Comparison of ENCODE assay signal across 8 cellular contexts in the genomic region with DNA sequence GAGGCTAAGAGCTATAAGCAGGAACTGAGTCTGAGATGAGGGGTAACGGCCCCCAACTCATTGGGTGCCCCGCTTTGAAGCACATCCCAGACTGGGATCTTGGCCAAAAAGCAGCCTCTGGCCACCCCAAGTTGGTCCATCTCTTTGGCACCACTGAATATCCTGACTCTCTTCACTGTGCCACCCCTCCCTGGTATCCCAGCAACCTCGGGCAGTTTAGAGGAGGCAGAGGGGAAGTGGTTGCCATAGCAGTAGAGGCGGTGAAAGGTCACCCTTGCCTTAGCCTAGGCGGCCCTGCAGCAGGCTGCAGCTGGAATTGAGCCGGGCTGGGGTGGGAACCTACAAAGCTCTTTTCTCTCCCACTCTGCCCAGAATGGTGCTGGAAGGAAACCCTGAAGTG. TPM values are rescaled to one million over a fixed set of nuclear protein-coding genes. Genes with fewer than 3 reads are reported as not detected.
DNase-seq lines count a peak whose midpoint lies in the region; ATAC-seq, FAIRE-seq and TF ChIP-seq lines count a peak whose summit lies in the region.

No MANE protein-coding gene starts in this region.

- H4K20me1 ChIP-seq in neural cell (ENCODE audit: insufficient read depth): no peaks in the 10 kb centered on the region

- H3K9me3 ChIP-seq in heart right ventricle (peaks cover 0 to 7% (median 0%) of the 10 kb centered on the region in 11 donors), right atrium auricular region (no peaks in the 10 kb centered on the region), neural cell (ENCODE audit: low read length) (no peaks in the 10 kb centered on the region)

- H3K4me1 ChIP-seq in heart right ventricle (peaks cover 0 to 30% (median 18%) of the 10 kb centered on the region in 9 donors), right atrium auricular region (peaks cover 0 to 23% of the 10 kb centered on the region in 2 donors)

- DNase-seq in heart right ventricle: no peak
- DNase-seq in right atrium auricular region (ENCODE audit: low spot score): no peak
- DNase-seq in RCC 7860 (ENCODE audit: low spot score): peak; percentile 13
- peak; percentile 79 for DNase-seq in ecto neural progenitor cell (ENCODE audit: low spot score)
- no peak for DNase-seq in AG08395 (ENCODE audit: low spot score)
- DNase-seq in activated CD4-positive, alpha-beta T cell treated with anti-CD3 and anti-CD28 coated beads for 4 hours: no peak

- H3K4me3 ChIP-seq in heart right ventricle (peak overlapping the region in 9 of 10 donors; percentile 57 to 97 (median 71)), right atrium auricular region (peak overlapping the region in 1 of 2 donors; percentile 76), neural cell (ENCODE audit: low read length) (peak overlapping the region; percentile 96)

- no peaks in the 10 kb centered on the region for H3F3A ChIP-seq in neural cell (ENCODE audit: insufficient read depth, low read length, poor library complexity, severe bottlenecking)

- H2AFZ ChIP-seq in neural cell (ENCODE audit: low read depth, low read length): peak overlapping the region; percentile 40

- no peaks in the 10 kb centered on the region for H3K79me2 ChIP-seq in neural cell (replicated peaks; ENCODE audit: insufficient read depth, low read length)

- no peaks in the 10 kb centered on the region for H3K9me2 ChIP-seq in neural cell (ENCODE audit: insufficient read depth, low read length)

- H3K27ac ChIP-seq in heart right ventricle: peak overlapping the region in 2 of 10 donors; percentile 30 to 48
- peak overlapping the region in 1 of 2 donors; percentile 59 for H3K27ac ChIP-seq in right atrium auricular region
- peak overlapping the region; percentile 58 for H3K27ac ChIP-seq in neural cell (ENCODE audit: low read length)

- TF ChIP-seq CTCF in heart right ventricle (IDR thresholded peaks at IDR 0.05) (no peak), right atrium auricular region (IDR thresholded peaks at IDR 0.05) (no peak), neural cell (IDR thresholded peaks at IDR 0.05; ENCODE audit: poor library complexity, severe bottlenecking) (no peak)

- H3K4me2 ChIP-seq in neural cell (ENCODE audit: low read length): peak overlapping the region; percentile 99

- no peak for TF ChIP-seq EP300 in neural cell (conservative IDR thresholded peaks at IDR 0.05; ENCODE audit: poor library complexity, severe bottlenecking)

- no peak for TF ChIP-seq RAD21 in neural cell (conservative IDR thresholded peaks at IDR 0.05)

- peak in 1 of 8 donors; percentile 29 for ATAC-seq in heart right ventricle
- ATAC-seq in GM18502 (IDR thresholded peaks at IDR 0.05; ENCODE audit: poor library complexity, unreplicated experiment): no peak

- 62% methylated on average over 6 of the region's 6 CpGs for WGBS in heart right ventricle, 2 donors

- H3K36me3 ChIP-seq in heart right ventricle (peaks cover 0 to 28% (median 1%) of the 10 kb centered on the region in 9 donors), right atrium auricular region (peaks cover 8% of the 10 kb centered on the region), neural cell (ENCODE audit: insufficient read depth, low read length) (no peaks in the 10 kb centered on the region)

- H3K27me3 ChIP-seq in heart right ventricle (no peaks in the 10 kb centered on the region), right atrium auricular region (no peaks in the 10 kb centered on the region), neural cell (ENCODE audit: insufficient read depth, low read depth, low read length) (no peaks in the 10 kb centered on the region)

- peak overlapping the region; percentile 91 for H3K9ac ChIP-seq in neural cell (ENCODE audit: low read length)

- intact Hi-C loops in heart right ventricle (cut with DNase I): no loop called here

- no peak for FAIRE-seq in RCC 7860 (lab: Jason Lieb, UNC)

TF ChIP-seq in neural cell, 6 proteins besides CTCF, POLR2A, EP300 and RAD21:
- TF ChIP-seq TAF1 (IDR thresholded peaks at IDR 0.05; ENCODE audit: low read depth) (no peak), EZH2 (IDR thresholded peaks at IDR 0.05; ENCODE audit: borderline replicate concordance, insufficient read depth, low read length, poor library complexity, severe bottlenecking) (no peak), MXI1 (conservative IDR thresholded peaks at IDR 0.05; ENCODE audit: poor library complexity, severe bottlenecking) (no peak), SMC3 (conservative IDR thresholded peaks at IDR 0.05; ENCODE audit: poor library complexity) (no peak), POLR2AphosphoS5 (IDR thresholded peaks at IDR 0.05) (no peak)
- TF ChIP-seq, protein P1, sequence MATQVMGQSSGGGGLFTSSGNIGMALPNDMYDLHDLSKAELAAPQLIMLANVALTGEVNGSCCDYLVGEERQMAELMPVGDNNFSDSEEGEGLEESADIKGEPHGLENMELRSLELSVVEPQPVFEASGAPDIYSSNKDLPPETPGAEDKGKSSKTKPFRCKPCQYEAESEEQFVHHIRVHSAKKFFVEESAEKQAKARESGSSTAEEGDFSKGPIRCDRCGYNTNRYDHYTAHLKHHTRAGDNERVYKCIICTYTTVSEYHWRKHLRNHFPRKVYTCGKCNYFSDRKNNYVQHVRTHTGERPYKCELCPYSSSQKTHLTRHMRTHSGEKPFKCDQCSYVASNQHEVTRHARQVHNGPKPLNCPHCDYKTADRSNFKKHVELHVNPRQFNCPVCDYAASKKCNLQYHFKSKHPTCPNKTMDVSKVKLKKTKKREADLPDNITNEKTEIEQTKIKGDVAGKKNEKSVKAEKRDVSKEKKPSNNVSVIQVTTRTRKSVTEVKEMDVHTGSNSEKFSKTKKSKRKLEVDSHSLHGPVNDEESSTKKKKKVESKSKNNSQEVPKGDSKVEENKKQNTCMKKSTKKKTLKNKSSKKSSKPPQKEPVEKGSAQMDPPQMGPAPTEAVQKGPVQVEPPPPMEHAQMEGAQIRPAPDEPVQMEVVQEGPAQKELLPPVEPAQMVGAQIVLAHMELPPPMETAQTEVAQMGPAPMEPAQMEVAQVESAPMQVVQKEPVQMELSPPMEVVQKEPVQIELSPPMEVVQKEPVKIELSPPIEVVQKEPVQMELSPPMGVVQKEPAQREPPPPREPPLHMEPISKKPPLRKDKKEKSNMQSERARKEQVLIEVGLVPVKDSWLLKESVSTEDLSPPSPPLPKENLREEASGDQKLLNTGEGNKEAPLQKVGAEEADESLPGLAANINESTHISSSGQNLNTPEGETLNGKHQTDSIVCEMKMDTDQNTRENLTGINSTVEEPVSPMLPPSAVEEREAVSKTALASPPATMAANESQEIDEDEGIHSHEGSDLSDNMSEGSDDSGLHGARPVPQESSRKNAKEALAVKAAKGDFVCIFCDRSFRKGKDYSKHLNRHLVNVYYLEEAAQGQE (IDR thresholded peaks at IDR 0.05; ENCODE audit: borderline replicate concordance): no peak

RNA-seq across cellular contexts. Expression of a gene that starts 1.1 kb away (rescaled TPM):
- total RNA-seq in heart right ventricle: 10 to 100 TPM in 1 of 10 donors, 1 to 10 TPM in 9; 5.3 to 10.9 (median 6.5) TPM
- 1 to 10 TPM; 3.5 to 7.2 TPM for polyA plus RNA-seq in heart right ventricle
- total RNA-seq in right atrium auricular region: 10 to 100 TPM; 12.7 to 20.7 TPM
- 13.3 and 16.2 TPM in 2 replicates for polyA plus RNA-seq in neural cell
- polyA minus RNA-seq in neural cell: 21.4 and 26.3 TPM in 2 replicates

RNA-seq across cellular contexts. Expression of a gene that starts 12.5 kb away (rescaled TPM):
- total RNA-seq in heart right ventricle: 10 to 100 TPM in 8 of 10 donors, 1 to 10 TPM in 2; 8.8 to 25.2 (median 14.7) TPM
- 10 to 100 TPM in 1 of 2 donors, 1 to 10 TPM in 1; 6.2 to 28.9 TPM for polyA plus RNA-seq in heart right ventricle
- total RNA-seq in right atrium auricular region: 10 to 100 TPM in 1 of 2 donors, 1 to 10 TPM in 1; 8.2 to 11.1 TPM
- polyA plus RNA-seq in neural cell: 56.2 and 71.7 TPM in 2 replicates
- 49.9 and 80.8 TPM in 2 replicates for polyA minus RNA-seq in neural cell

RNA-seq across cellular contexts. Expression of a gene that starts 29.1 kb away (rescaled TPM):
- 10 to 100 TPM; 37.2 to 57.2 (median 48.2) TPM for total RNA-seq in heart right ventricle
- 10 to 100 TPM; 33.3 to 51.0 TPM for polyA plus RNA-seq in heart right ventricle
- 10 to 100 TPM; 33.1 to 54.4 TPM for total RNA-seq in right atrium auricular region
- polyA plus RNA-seq in neural cell: 50.9 and 54.3 TPM in 2 replicates
- 13.1 and 15.2 TPM in 2 replicates for polyA minus RNA-seq in neural cell

RNA-seq across cellular contexts. Expression of a gene that starts 42.7 kb away (rescaled TPM):
- total RNA-seq in heart right ventricle (10 to 100 TPM; 14.5 to 23.9 (median 18.1) TPM), right atrium auricular region (10 to 100 TPM; 37.0 to 38.7 TPM)
- polyA plus RNA-seq in heart right ventricle (10 to 100 TPM in 1 of 2 donors, 1 to 10 TPM in 1; 9.6 to 14.7 TPM), neural cell (55.1 and 69.5 TPM in 2 replicates)
- polyA minus RNA-seq in neural cell: 69.6 and 84.2 TPM in 2 replicates

RNA-seq across cellular contexts. Expression of a gene that starts 46.9 kb away (rescaled TPM):
- total RNA-seq in heart right ventricle (not detected), right atrium auricular region (under 1 TPM in 1 of 2 donors, not detected in 1; 0.19 TPM)
- polyA plus RNA-seq in heart right ventricle (under 1 TPM in 1 of 2 donors, not detected in 1; 0.04 TPM), neural cell (6.7 and 10.6 TPM in 2 replicates)
- polyA minus RNA-seq in neural cell: 13.4 and 21.9 TPM in 2 replicates

Comparison
In these comparisons a context has a peak if more than half of its experiments do, and no peak if none do; other contexts are left out.
1. DNase-seq: peak in RCC 7860 (single experiment) and ecto neural progenitor cell (single experiment); none in heart right ventricle (0 of 2), right atrium auricular region (single experiment), AG08395 (single experiment) and activated CD4-positive, alpha-beta T cell treated with anti-CD3 and anti-CD28 coated beads for 4 hours (0 of 2).